In the genomic region with DNA sequence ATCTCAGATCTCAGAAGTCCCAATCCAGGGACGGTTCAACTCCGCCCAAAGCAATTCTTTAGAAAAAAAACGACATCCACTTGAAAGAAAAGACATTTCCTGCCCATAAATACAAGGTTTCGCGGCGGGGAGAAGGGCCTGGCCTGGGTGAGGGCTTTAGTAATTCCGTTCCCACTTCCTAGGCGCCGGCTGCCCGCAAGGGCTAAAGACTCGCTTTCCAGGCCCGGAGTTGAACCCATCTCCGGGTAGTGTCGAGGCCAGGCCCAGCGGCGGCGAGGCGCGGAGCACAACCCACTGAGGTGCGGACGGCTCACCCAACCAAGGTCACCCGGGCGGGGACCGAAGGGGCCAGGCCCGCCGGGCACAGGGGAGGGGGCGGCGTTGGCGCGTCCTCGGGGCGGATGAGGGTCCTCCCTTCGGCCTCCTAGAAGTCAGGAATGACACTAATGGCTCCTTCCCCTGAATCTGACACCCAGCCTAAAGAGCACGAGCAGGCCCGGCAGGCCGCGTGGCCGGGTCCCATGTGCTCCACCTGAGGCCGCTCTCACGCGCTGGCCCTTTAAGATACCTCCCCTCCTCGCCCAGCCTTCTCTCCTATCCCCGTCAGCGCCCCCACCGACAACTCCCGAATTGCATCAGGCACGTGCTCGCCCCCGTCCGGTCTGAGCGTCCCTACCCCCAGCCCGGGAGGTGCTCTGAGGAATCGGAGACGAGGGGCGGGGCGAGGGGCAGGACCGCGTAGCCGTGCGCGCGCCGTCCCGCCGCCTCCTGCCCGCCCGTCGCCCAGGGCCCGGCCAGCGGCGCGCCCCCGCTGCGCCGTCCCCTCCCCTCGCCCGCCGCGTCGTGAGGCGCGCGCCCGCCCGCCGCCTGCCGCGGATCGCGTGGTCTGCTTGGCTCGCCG, we compare ENCODE assay signal across 8 cellular contexts. TPM values are rescaled to one million over a fixed set of nuclear protein-coding genes. Genes with fewer than 3 reads are reported as not detected.
DNase-seq lines count a peak whose midpoint lies in the region; ATAC-seq lines count a peak whose summit lies in the region.

No MANE protein-coding gene starts in this region.

- ATAC-seq in GM19351 (IDR thresholded peaks at IDR 0.05; ENCODE audit: unreplicated experiment): peak; percentile 87
- ATAC-seq in HG03520 (IDR thresholded peaks at IDR 0.05; ENCODE audit: unreplicated experiment): peak; percentile 86

- DNase-seq in CD1c-positive myeloid dendritic cell (ENCODE audit: extremely low spot score) (peak; percentile 99), NCI-H526 (lab: John Stamatoyannopoulos, UW) (peak; percentile 96 to 99), cortex of kidney (lab: John Stamatoyannopoulos, UW) (peak; percentile 34), left kidney (ENCODE audit: low read depth, low spot score) (peak; percentile 100)
- peak; percentile 100 for DNase-seq in activated CD4-positive, alpha-beta T cell treated with anti-CD3 and anti-CD28 coated beads, Interleukin-2, amount 10 ng/mL, durations not matched to agents 7 days and 5 days
- peak; percentile 99 for DNase-seq in stimulated activated CD4-positive, alpha-beta T cell treated with anti-CD3 and anti-CD28 coated beads, Interleukin-1b, Interleukin-23, amount 100 ng/mL, for 48 hours

- H3K27me3 Mint-ChIP-seq in activated CD4-positive, alpha-beta T cell treated with anti-CD3 and anti-CD28 coated beads, Interleukin-2, amount 10 ng/mL, durations not matched to agents 7 days and 5 days: no peaks in the 10 kb centered on the region

- CTCF ChIA-PET in activated CD4-positive, alpha-beta T cell treated with anti-CD3 and anti-CD28 coated beads, Interleukin-2, amount 10 ng/mL, durations not matched to agents 7 days and 5 days (lab: Charles Lee): no interaction called here

- POLR2A ChIA-PET in activated CD4-positive, alpha-beta T cell treated with anti-CD3 and anti-CD28 coated beads, Interleukin-2, amount 10 ng/mL, durations not matched to agents 7 days and 5 days (lab: Charles Lee): no interaction called here

- H3K9me3 Mint-ChIP-seq in activated CD4-positive, alpha-beta T cell treated with anti-CD3 and anti-CD28 coated beads, Interleukin-2, amount 10 ng/mL, durations not matched to agents 7 days and 5 days: no peaks in the 10 kb centered on the region

- peaks cover 9% of the 10 kb centered on the region for H3K36me3 Mint-ChIP-seq in activated CD4-positive, alpha-beta T cell treated with anti-CD3 and anti-CD28 coated beads, Interleukin-2, amount 10 ng/mL, durations not matched to agents 7 days and 5 days (ENCODE audit: low read depth)

- H3K4me3 Mint-ChIP-seq in activated CD4-positive, alpha-beta T cell treated with anti-CD3 and anti-CD28 coated beads, Interleukin-2, amount 10 ng/mL, durations not matched to agents 7 days and 5 days: peak overlapping the region; percentile 85

- peaks cover 36% of the 10 kb centered on the region for H3K4me1 Mint-ChIP-seq in activated CD4-positive, alpha-beta T cell treated with anti-CD3 and anti-CD28 coated beads, Interleukin-2, amount 10 ng/mL, durations not matched to agents 7 days and 5 days

- peak overlapping the region; percentile 95 for H3K27ac Mint-ChIP-seq in activated CD4-positive, alpha-beta T cell treated with anti-CD3 and anti-CD28 coated beads, Interleukin-2, amount 10 ng/mL, durations not matched to agents 7 days and 5 days

RNA-seq across cellular contexts. Expression of a gene that starts 0.5 kb away (rescaled TPM):
- total RNA-seq in activated CD4-positive, alpha-beta T cell treated with anti-CD3 and anti-CD28 coated beads, Interleukin-2, amount 10 ng/mL, durations not matched to agents 7 days and 5 days: 100 to 1,000 TPM; 203 to 213 TPM

Comparison
In these comparisons a context has a peak if more than half of its experiments do, and no peak if none do; other contexts are left out.
1. Peak in every context shown above with its lines: DNase-seq and ATAC-seq.
2. DNase-seq: peak in every context shown above with its lines; median percentile 100 in activated CD4-positive, alpha-beta T cell treated with anti-CD3 and anti-CD28 coated beads, Interleukin-2, amount 10 ng/mL, durations not matched to agents 7 days and 5 days; 100 in left kidney; 99 in CD1c-positive myeloid dendritic cell; 99 in stimulated activated CD4-positive, alpha-beta T cell treated with anti-CD3 and anti-CD28 coated beads, Interleukin-1b, Interleukin-23, amount 100 ng/mL, for 48 hours; 98 in NCI-H526; 34 in cortex of kidney.